In the genomic region with DNA sequence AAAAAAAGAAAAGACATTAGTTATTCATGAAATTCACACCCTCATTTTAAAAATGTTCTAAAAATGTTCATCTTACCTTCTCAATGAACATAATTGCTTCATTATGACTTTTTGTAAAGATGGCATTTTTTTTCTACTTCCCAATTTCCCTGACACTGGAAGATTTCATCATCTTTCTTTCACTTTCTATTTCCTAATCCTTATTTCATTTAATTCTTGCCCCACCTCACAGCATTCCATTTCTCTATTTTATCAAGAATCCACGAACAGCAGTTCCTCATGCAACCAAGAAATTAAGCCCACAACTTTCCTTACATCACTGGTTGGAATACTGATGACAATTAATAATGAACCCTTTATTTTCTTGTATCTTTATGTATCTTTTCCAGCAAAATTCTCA, we compare ENCODE assay signal across 11 cellular contexts. TPM values are rescaled to one million over a fixed set of nuclear protein-coding genes. Genes with fewer than 3 reads are reported as not detected.
DNase-seq lines count a peak whose midpoint lies in the region; ATAC-seq and TF ChIP-seq lines count a peak whose summit lies in the region.
"Had no signal": no experiment of that assay in that cellular context is flagged by ENCODE, and none has a peak within 500 bp of the region (broad histone marks: within the 10 kb centered on the region; RNA-seq: fewer than 3 reads in every experiment).

No MANE protein-coding gene starts in this region.

- H3K36me3 ChIP-seq in RWPE2 (ENCODE audit: low read depth) (peaks cover 54% of the 10 kb centered on the region), skeletal muscle satellite cell (ENCODE audit: insufficient read depth, low read length) (peaks cover 46% of the 10 kb centered on the region)

- H3K9ac ChIP-seq in skeletal muscle satellite cell (ENCODE audit: low read depth, low read length): peak overlapping the region; percentile 92

- peaks cover 14% of the 10 kb centered on the region for H3K4me1 ChIP-seq in RWPE2 (ENCODE audit: insufficient read depth, poor library complexity, severe bottlenecking)
- peaks cover 20% of the 10 kb centered on the region for H3K4me1 ChIP-seq in skeletal muscle satellite cell (ENCODE audit: control insufficient read depth, insufficient read depth, low read length)

- H3K27me3 ChIP-seq in RWPE2 (ENCODE audit: insufficient read depth, poor library complexity, severe bottlenecking) (no peaks in the 10 kb centered on the region), skeletal muscle satellite cell (ENCODE audit: control insufficient read depth, insufficient read depth, low read length) (no peaks in the 10 kb centered on the region)

- H3K27ac ChIP-seq in RWPE2 (ENCODE audit: poor library complexity, severe bottlenecking): peak overlapping the region; percentile 76

- H3K4me3 ChIP-seq in RWPE2 (ENCODE audit: severe bottlenecking) (peak overlapping the region; percentile 88), skeletal muscle satellite cell (ENCODE audit: low read length) (peak overlapping the region; percentile 77)

- ATAC-seq in RWPE2 (ENCODE audit: low read depth) (no peak), GM18517 (IDR thresholded peaks at IDR 0.05; ENCODE audit: unreplicated experiment) (no peak)

- DNase-seq in SKM-1 treated with dmso at 0.1 percent for 144 hours (lab: John Stamatoyannopoulos, UW; ENCODE audit: unreplicated experiment) (peak; percentile 24), SKM-1 (lab: John Stamatoyannopoulos, UW; ENCODE audit: unreplicated experiment) (no peak), RWPE2 (ENCODE audit: low spot score) (no peak), fibroblast of gingiva (ENCODE audit: low read depth) (peak; percentile 14), RKO (ENCODE audit: low spot score) (no peak), middle frontal gyrus (ENCODE audit: extremely low spot score, low spot score) (no peak)
- DNase-seq: activated CD8-positive, alpha-beta memory T cell treated with anti-CD3 and anti-CD28 coated beads, Interleukin-2, amount 50 U/mL, for 48 hours; foreskin melanocyte; NCI-H69 had no signal

- no peaks in the 10 kb centered on the region for H3K9me3 ChIP-seq in RWPE2 (ENCODE audit: severe bottlenecking)
- H3K9me3 ChIP-seq in skeletal muscle satellite cell (replicated peaks; ENCODE audit: low read length): no peaks in the 10 kb centered on the region

- TF ChIP-seq CTCF in RWPE2 (IDR thresholded peaks at IDR 0.05; ENCODE audit: poor library complexity, severe bottlenecking): no peak

- peak overlapping the region; percentile 86 for H3K4me2 ChIP-seq in skeletal muscle satellite cell (ENCODE audit: low read length)

RNA-seq across cellular contexts. Expression of gene PATL1, which starts 1.9 kb away (rescaled TPM):
- total RNA-seq in skeletal muscle satellite cell (2012; rRNA removed): 6.6 and 7.4 TPM in 2 replicates

RNA-seq across cellular contexts. Expression of gene OR10V1, which starts 46.7 kb away (rescaled TPM):
- not detected in 2 replicates for total RNA-seq in skeletal muscle satellite cell (2012; rRNA removed)

RNA-seq across cellular contexts. Expression of gene OSBP, which starts 51.4 kb away (rescaled TPM):
- total RNA-seq in skeletal muscle satellite cell (2012; rRNA removed): 27.1 and 28.0 TPM in 2 replicates

Comparison
In these comparisons a context has a peak if more than half of its experiments do, and no peak if none do; other contexts are left out.
1. DNase-seq: peak in SKM-1 treated with dmso at 0.1 percent for 144 hours (single experiment) and fibroblast of gingiva (single experiment); none in SKM-1 (single experiment), RWPE2 (single experiment), RKO (single experiment) and middle frontal gyrus (single experiment).